In the genomic region with DNA sequence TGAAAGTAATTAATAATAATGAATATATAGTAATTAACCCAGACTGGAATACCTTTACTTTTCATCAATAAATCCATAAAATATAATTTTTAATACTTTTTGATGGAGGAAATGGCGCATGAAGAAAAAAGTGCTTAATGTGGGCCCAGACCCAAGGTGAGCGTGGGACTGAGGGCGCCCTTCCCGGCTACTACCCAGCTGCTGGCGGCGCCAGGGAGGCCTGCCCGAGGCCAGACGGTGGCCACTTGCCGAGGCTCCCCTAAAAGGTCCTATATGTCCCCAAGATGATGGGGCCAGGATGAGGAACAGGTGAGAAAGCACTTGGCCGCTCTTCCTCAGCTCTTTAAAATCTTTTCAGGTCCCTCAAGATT, we compare ENCODE assay signal across 10 cellular contexts. TPM values are rescaled to one million over a fixed set of nuclear protein-coding genes. Genes with fewer than 3 reads are reported as not detected.
DNase-seq lines count a peak whose midpoint lies in the region; ATAC-seq, FAIRE-seq and TF ChIP-seq lines count a peak whose summit lies in the region.
"Had no signal": no experiment of that assay in that cellular context is flagged by ENCODE, and none has a peak within 500 bp of the region (broad histone marks: within the 10 kb centered on the region; RNA-seq: fewer than 3 reads in every experiment).

No MANE protein-coding gene starts in this region.

- no peaks in the 10 kb centered on the region for H3K36me3 ChIP-seq in subcutaneous abdominal adipose tissue (ENCODE audit: control insufficient read depth in 5 of 5, insufficient read depth in 5 of 5, low read length in 5 of 5)
- H3K36me3 ChIP-seq: pancreas had no signal

- FAIRE-seq in GM12891 (lab: Jason Lieb, UNC), result no peak
- FAIRE-seq: GM18507, pancreas had no signal

- peaks cover 5 to 68% (median 46%) of the 10 kb centered on the region in 5 donors for H3K4me1 ChIP-seq in subcutaneous abdominal adipose tissue (ENCODE audit: control insufficient read depth in 5 of 5, insufficient read depth in 5 of 5, low read length in 5 of 5)

- no peaks in the 10 kb centered on the region for H3K9me3 ChIP-seq in subcutaneous abdominal adipose tissue (ENCODE audit: control insufficient read depth in 5 of 5, low read length in 5 of 5)
- H3K9me3 ChIP-seq: pancreas had no signal

- H3K27ac ChIP-seq in subcutaneous abdominal adipose tissue (ENCODE audit: low read depth, low read length), result peak overlapping the region; percentile 47

- H3K4me3 Mint-ChIP-seq in T-helper 2 cell treated with Interferon-gamma antibody and Interleukin-4, amounts not matched to agents 5 μg/mL and 100 μg/mL, for 36 hours, result peak overlapping the region; percentile 60
- peak overlapping the region; percentile 48 for H3K4me3 Mint-ChIP-seq in activated CD4-positive, alpha-beta memory T cell treated with anti-CD3 and anti-CD28 coated beads, Interleukin-2, amount 10 ng/mL, durations not matched to agents 7 days and 5 days

- H3K27me3 Mint-ChIP-seq in T-helper 2 cell treated with Interferon-gamma antibody and Interleukin-4, amounts not matched to agents 5 μg/mL and 100 μg/mL, for 36 hours (ENCODE audit: low read depth), result no peaks in the 10 kb centered on the region
- no peaks in the 10 kb centered on the region for H3K27me3 Mint-ChIP-seq in activated CD4-positive, alpha-beta memory T cell treated with anti-CD3 and anti-CD28 coated beads, Interleukin-2, amount 10 ng/mL, durations not matched to agents 7 days and 5 days

- peak overlapping the region in 3 of 5 donors; percentile 25 to 41 (median 29) for H3K9ac ChIP-seq in subcutaneous abdominal adipose tissue (ENCODE audit: low read length in 5 of 5)

- POLR2A ChIA-PET in activated CD4-positive, alpha-beta memory T cell treated with anti-CD3 and anti-CD28 coated beads, Interleukin-2, amount 10 ng/mL, durations not matched to agents 7 days and 5 days (lab: Charles Lee), result interaction anchor here (0.7 to 13.9 kb wide), 15 partner anchors 12 to 647 kb away, joined by 3 to 381 read pairs (median 4); partner anchors contain the start of genes CCNL1 and TIPARP

- H3K4me1 Mint-ChIP-seq in T-helper 2 cell treated with Interferon-gamma antibody and Interleukin-4, amounts not matched to agents 5 μg/mL and 100 μg/mL, for 36 hours (ENCODE audit: low read depth), result peaks cover 85% of the 10 kb centered on the region
- peaks cover 90% of the 10 kb centered on the region for H3K4me1 Mint-ChIP-seq in activated CD4-positive, alpha-beta memory T cell treated with anti-CD3 and anti-CD28 coated beads, Interleukin-2, amount 10 ng/mL, durations not matched to agents 7 days and 5 days

- H3K4me3 ChIP-seq in subcutaneous abdominal adipose tissue (ENCODE audit: low read depth in 1 of 5, low read length in 5 of 5), result peak overlapping the region in 1 of 5 donors; percentile 53
- H3K4me3 ChIP-seq: pancreas had no signal

- peak overlapping the region; percentile 97 for H3K27ac Mint-ChIP-seq in T-helper 2 cell treated with Interferon-gamma antibody and Interleukin-4, amounts not matched to agents 5 μg/mL and 100 μg/mL, for 36 hours
- H3K27ac Mint-ChIP-seq in activated CD4-positive, alpha-beta memory T cell treated with anti-CD3 and anti-CD28 coated beads, Interleukin-2, amount 10 ng/mL, durations not matched to agents 7 days and 5 days, result peak overlapping the region; percentile 99

- H3K36me3 Mint-ChIP-seq in T-helper 2 cell treated with Interferon-gamma antibody and Interleukin-4, amounts not matched to agents 5 μg/mL and 100 μg/mL, for 36 hours (ENCODE audit: low read depth), result peaks cover 8% of the 10 kb centered on the region
- H3K36me3 Mint-ChIP-seq in activated CD4-positive, alpha-beta memory T cell treated with anti-CD3 and anti-CD28 coated beads, Interleukin-2, amount 10 ng/mL, durations not matched to agents 7 days and 5 days (ENCODE audit: low read depth), result peaks cover 3% of the 10 kb centered on the region

- no peaks in the 10 kb centered on the region for H3K27me3 ChIP-seq in subcutaneous abdominal adipose tissue (ENCODE audit: control insufficient read depth in 5 of 5, insufficient read depth in 4 of 5, low read length in 5 of 5)
- H3K27me3 ChIP-seq: pancreas had no signal

- no peak for ATAC-seq in HG03521 (IDR thresholded peaks at IDR 0.05; ENCODE audit: unreplicated experiment)
- ATAC-seq in HG02870 (IDR thresholded peaks at IDR 0.05; ENCODE audit: unreplicated experiment), result no peak

- CTCF ChIA-PET in activated CD4-positive, alpha-beta memory T cell treated with anti-CD3 and anti-CD28 coated beads, Interleukin-2, amount 10 ng/mL, durations not matched to agents 7 days and 5 days (lab: Charles Lee), result interaction anchor here (0.6 to 6.4 kb wide), 25 partner anchors 10 to 978 kb away, joined by 3 to 84 read pairs (median 4); partner anchors contain the start of genes SSR3 and TIPARP

- H3K9me3 Mint-ChIP-seq in T-helper 2 cell treated with Interferon-gamma antibody and Interleukin-4, amounts not matched to agents 5 μg/mL and 100 μg/mL, for 36 hours, result no peaks in the 10 kb centered on the region
- no peaks in the 10 kb centered on the region for H3K9me3 Mint-ChIP-seq in activated CD4-positive, alpha-beta memory T cell treated with anti-CD3 and anti-CD28 coated beads, Interleukin-2, amount 10 ng/mL, durations not matched to agents 7 days and 5 days

- TF ChIP-seq POLR2A in GM12891 (IDR thresholded peaks at IDR 0.05; ENCODE audit: low read depth, low read length), result no peak

- no peak for DNase-seq in T-helper 2 cell treated with Interferon-gamma antibody and Interleukin-4, amounts not matched to agents 5 μg/mL and 100 μg/mL, for 36 hours (ENCODE audit: low spot score)
- DNase-seq in T-helper 2 cell (no peak), iPS-NIHi7 (ENCODE audit: extremely low spot score) (peak; percentile 53), GM12891 (ENCODE audit: insufficient read length, low spot score) (no peak)
- DNase-seq in activated CD4-positive, alpha-beta memory T cell treated with anti-CD3 and anti-CD28 coated beads, Interleukin-2, amount 10 ng/mL, durations not matched to agents 7 days and 5 days, result no peak

TF ChIP-seq in GM12891, 5 proteins besides CTCF, POLR2A, EP300 and RAD21:
- TF ChIP-seq PAX5 (IDR thresholded peaks at IDR 0.05; ENCODE audit: insufficient read depth, low read length, severe bottlenecking) (no peak), POLR2AphosphoS5 (IDR thresholded peaks at IDR 0.05; ENCODE audit: low read depth, low read length) (no peak), TAF1 (IDR thresholded peaks at IDR 0.05; ENCODE audit: low read depth, low read length) (no peak), SPI1 (IDR thresholded peaks at IDR 0.05; ENCODE audit: low read depth, low read length) (no peak), POU2F2 (IDR thresholded peaks at IDR 0.05; ENCODE audit: low read depth, low read length) (no peak)

RNA-seq across cellular contexts. Expression of gene CCNL1, which starts 29.1 kb away (rescaled TPM):
- total RNA-seq in activated CD4-positive, alpha-beta memory T cell treated with anti-CD3 and anti-CD28 coated beads, Interleukin-2, amount 10 ng/mL, durations not matched to agents 7 days and 5 days, result 100 to 1,000 TPM; 223 to 249 TPM
- polyA plus RNA-seq in GM12891 (2012; ENCODE audit: low read depth, missing spikeins), result 114 TPM
